ENCODE assay signal across 8 cellular contexts in the genomic region with DNA sequence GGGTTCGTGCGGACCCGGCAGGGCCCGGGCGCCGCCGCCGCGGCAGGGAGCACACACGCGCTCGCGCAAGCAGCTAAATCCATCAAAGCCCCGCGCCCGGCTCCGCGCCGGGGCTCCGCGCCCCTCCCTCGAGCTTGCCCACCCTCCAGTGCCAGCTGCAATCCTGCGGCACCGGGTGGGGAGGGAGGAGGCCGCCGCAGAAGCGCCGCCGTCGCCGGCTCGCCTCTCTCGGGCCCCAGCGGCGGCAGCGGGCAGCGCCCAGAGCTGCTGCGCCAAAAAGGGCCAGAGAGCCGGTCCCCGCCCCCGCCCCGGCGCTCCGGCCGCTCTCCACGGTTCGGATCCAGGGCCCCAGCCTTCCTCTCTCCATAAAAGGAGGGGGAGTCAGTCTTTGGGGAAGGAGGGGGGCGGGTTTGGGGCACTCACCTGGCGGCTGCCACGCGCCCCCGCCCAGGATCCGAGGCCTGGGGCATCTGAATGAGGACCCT. TPM values are rescaled to one million over a fixed set of nuclear protein-coding genes. Genes with fewer than 3 reads are reported as not detected.
DNase-seq lines count a peak whose midpoint lies in the region; ATAC-seq and TF ChIP-seq lines count a peak whose summit lies in the region.

No MANE protein-coding gene starts in this region.

- H3K27me3 ChIP-seq in esophagus squamous epithelium, result peaks cover 0 to 88% (median 13%) of the 10 kb centered on the region in 4 donors
- peaks cover 50% of the 10 kb centered on the region for H3K27me3 ChIP-seq in mucosa of stomach (ENCODE audit: control insufficient read depth, insufficient read depth, low read length)
- H3K27me3 ChIP-seq in vagina, result peaks cover 7% of the 10 kb centered on the region

- H3K36me3 ChIP-seq in esophagus squamous epithelium (no peaks in the 10 kb centered on the region), mucosa of stomach (ENCODE audit: control insufficient read depth, insufficient read depth, low read length) (no peaks in the 10 kb centered on the region), vagina (no peaks in the 10 kb centered on the region)

- no peak for ATAC-seq in GM21367 (IDR thresholded peaks at IDR 0.05; ENCODE audit: unreplicated experiment)

- intact Hi-C loops in esophagus squamous epithelium (cut with DNase I) (no loop called here), vagina (cut with DNase I) (loop anchor here (5.0 kb wide), 2 partner anchors 188 to 252 kb away; no protein-coding TSS in a partner anchor)

- peak; percentile 54 for DNase-seq in CD1c-positive myeloid dendritic cell (ENCODE audit: extremely low spot score)
- DNase-seq in HCEC 1CT, result peak; percentile 62
- peak; percentile 40 for DNase-seq in T1000 (lab: John Stamatoyannopoulos, UW)
- DNase-seq in esophagus squamous epithelium (lab: John Stamatoyannopoulos, UW), result no peak
- no peak for DNase-seq in vagina (ENCODE audit: extremely low spot score in 2 of 2)
- no peak for DNase-seq in stimulated activated CD8-positive, alpha-beta memory T cell treated with anti-CD3 and anti-CD28 coated beads, Interleukin-4, amount 100 ng/mL, for 48 hours

- H3K4me3 ChIP-seq in esophagus squamous epithelium (peak overlapping the region; percentile 41 to 78 (median 60)), mucosa of stomach (ENCODE audit: low read length) (no peak overlapping the region), vagina (peak overlapping the region; percentile 57 to 63)

- H3K27ac ChIP-seq in esophagus squamous epithelium (peak overlapping the region; percentile 69 to 95 (median 86)), vagina (peak overlapping the region; percentile 80)

- H3K4me1 ChIP-seq in esophagus squamous epithelium (peaks cover 42 to 75% (median 56%) of the 10 kb centered on the region in 3 donors), mucosa of stomach (ENCODE audit: control insufficient read depth, insufficient read depth, low read length) (peaks cover 45% of the 10 kb centered on the region), vagina (peaks cover 58% of the 10 kb centered on the region)

- TF ChIP-seq POLR2A in esophagus squamous epithelium (IDR thresholded peaks at IDR 0.05) (no peak), vagina (IDR thresholded peaks at IDR 0.05) (no peak)

- 20% methylated on average over 1 of the region's 53 CpGs; no CpG with 5 or more reads in 1 of the 2 donors for WGBS in esophagus squamous epithelium, 2 donors

- H3K9me3 ChIP-seq in esophagus squamous epithelium, result no peaks in the 10 kb centered on the region
- H3K9me3 ChIP-seq in mucosa of stomach (ENCODE audit: control insufficient read depth, low read length), result no peaks in the 10 kb centered on the region
- H3K9me3 ChIP-seq in vagina, result no peaks in the 10 kb centered on the region

- peak overlapping the region; percentile 47 for H3K9ac ChIP-seq in mucosa of stomach (ENCODE audit: low read length)

- peak in 3 of 6 experiments; percentile 34 to 38 (median 37) for TF ChIP-seq CTCF in esophagus squamous epithelium (IDR thresholded peaks at IDR 0.05)
- TF ChIP-seq CTCF in vagina (IDR thresholded peaks at IDR 0.05), result no peak

RNA-seq across cellular contexts. Expression of gene PDGFA, which starts 0.4 kb away (rescaled TPM):
- total RNA-seq in esophagus squamous epithelium (10 to 100 TPM in 2 of 4 donors, 1 to 10 TPM in 2; 5.1 to 13.5 (median 8.5) TPM), vagina (31.2 TPM)

Comparison
In these comparisons a context has a peak if more than half of its experiments do, and no peak if none do; other contexts are left out.
1. DNase-seq: peak in CD1c-positive myeloid dendritic cell (single experiment), HCEC 1CT (single experiment) and T1000 (single experiment); none in esophagus squamous epithelium (single experiment), vagina (0 of 2) and stimulated activated CD8-positive, alpha-beta memory T cell treated with anti-CD3 and anti-CD28 coated beads, Interleukin-4, amount 100 ng/mL, for 48 hours (single experiment).